13 cellular contexts compared by ENCODE assay signal in genomic region chr18:59744271-59744721, GRCh38. TPM values are rescaled to one million over a fixed set of nuclear protein-coding genes. Genes with fewer than 3 reads are reported as not detected.
DNase-seq lines count a peak whose midpoint lies in the region; ATAC-seq and TF ChIP-seq lines count a peak whose summit lies in the region.
"Had no signal": no experiment of that assay in that cellular context is flagged by ENCODE, and none has a peak within 500 bp of the region (broad histone marks: within the 10 kb centered on the region; RNA-seq: fewer than 3 reads in every experiment).

No MANE protein-coding gene starts in this region.

- no peak for TF ChIP-seq CTCF in BJ (IDR thresholded peaks at IDR 0.05; ENCODE audit: insufficient read depth, low read depth, low read length)
- no peak for TF ChIP-seq CTCF in choroid plexus epithelial cell (conservative IDR thresholded peaks at IDR 0.05; ENCODE audit: low read depth, low read length)

- no peak for ATAC-seq in GM21381 (IDR thresholded peaks at IDR 0.05; ENCODE audit: unreplicated experiment)
- ATAC-seq: stimulated activated naive B cell treated with anti-CD40 and anti-IgM and Interleukin-4, amounts not matched to agents 10 μg/mL and 1 μg/mL and 100 μg/mL, for 72 hours had no signal

- CTCF ChIA-PET in BJ (lab: Yijun Ruan, JAX), result interaction anchor here (0.7 to 3.5 kb wide), 6 partner anchors 22 to 495 kb away, joined by 3 to 17 read pairs (median 3); partner anchors contain the start of gene CCBE1

- H3K36me3 ChIP-seq in BJ (ENCODE audit: control insufficient read depth, insufficient read depth, low read length), result no peaks in the 10 kb centered on the region

- in situ Hi-C loops in G401 (cut with HindIII; ENCODE audit: low sequenced_read_pairs), result no loop called here

- DNase-seq in BJ (ENCODE audit: low read depth) (peak; percentile 97), NCI-H226 (peak; percentile 59), choroid plexus epithelial cell (ENCODE audit: low read depth) (peak; percentile 93), non-pigmented ciliary epithelial cell (ENCODE audit: low read depth) (peak; percentile 86), mesenteric fat pad (ENCODE audit: low spot score) (no peak), G401 (ENCODE audit: low spot score) (no peak), NCI-H1436 (lab: John Stamatoyannopoulos, UW) (no peak)
- DNase-seq: activated naive CD4-positive, alpha-beta T cell treated with anti-CD3 and anti-CD28 coated beads for 36 hours; CD4-positive, alpha-beta T cell; NCI-H446 treated with DMSO at 0.1 percent for 48 hours; stimulated activated CD4-positive, alpha-beta T cell treated with anti-CD3 and anti-CD28 coated beads, Interleukin-4, amount 100 ng/mL, for 1 hour; stimulated activated naive B cell treated with anti-CD40 and anti-IgM and Interleukin-4, amounts not matched to agents 10 μg/mL and 1 μg/mL and 100 μg/mL, for 72 hours had no signal

- POLR2A ChIA-PET in BJ (lab: Charles Lee), result interaction anchor here (0.6 to 0.7 kb wide), 3 partner anchors 23 to 937 kb away, joined by 3 to 15 read pairs (median 5); no protein-coding TSS in a partner anchor

- H3K4me3 ChIP-seq in BJ (ENCODE audit: low read depth, low read length) (no peak overlapping the region), choroid plexus epithelial cell (ENCODE audit: low read depth, low read length) (no peak overlapping the region)

- H3K27me3 ChIP-seq in BJ (ENCODE audit: control insufficient read depth, insufficient read depth, low read length), result no peaks in the 10 kb centered on the region

RNA-seq across cellular contexts. Expression of gene CCBE1, which starts 47.1 kb away (rescaled TPM):
- 35.4 and 51.2 TPM in 2 replicates for polyA plus RNA-seq in BJ (2011; rRNA removed)
- polyA minus RNA-seq in BJ (2011; rRNA and poly(A)+ RNA removed), result 27.5 and 34.1 TPM in 2 replicates
- total RNA-seq in mesenteric fat pad, result 2.3 TPM
- not detected in 2 replicates for total RNA-seq in G401 (2014; rRNA removed; shearing (Covaris generic))
- total RNA-seq: activated naive CD4-positive, alpha-beta T cell treated with anti-CD3 and anti-CD28 coated beads for 36 hours; CD4-positive, alpha-beta T cell had no signal

Comparison
In these comparisons a context has a peak if more than half of its experiments do, and no peak if none do; other contexts are left out.
1. DNase-seq: peak in BJ (single experiment), NCI-H226 (single experiment), choroid plexus epithelial cell (single experiment) and non-pigmented ciliary epithelial cell (single experiment); none in mesenteric fat pad (single experiment), G401 (single experiment) and NCI-H1436 (single experiment).